ENCODE assay signal across 23 cellular contexts in the genomic region with DNA sequence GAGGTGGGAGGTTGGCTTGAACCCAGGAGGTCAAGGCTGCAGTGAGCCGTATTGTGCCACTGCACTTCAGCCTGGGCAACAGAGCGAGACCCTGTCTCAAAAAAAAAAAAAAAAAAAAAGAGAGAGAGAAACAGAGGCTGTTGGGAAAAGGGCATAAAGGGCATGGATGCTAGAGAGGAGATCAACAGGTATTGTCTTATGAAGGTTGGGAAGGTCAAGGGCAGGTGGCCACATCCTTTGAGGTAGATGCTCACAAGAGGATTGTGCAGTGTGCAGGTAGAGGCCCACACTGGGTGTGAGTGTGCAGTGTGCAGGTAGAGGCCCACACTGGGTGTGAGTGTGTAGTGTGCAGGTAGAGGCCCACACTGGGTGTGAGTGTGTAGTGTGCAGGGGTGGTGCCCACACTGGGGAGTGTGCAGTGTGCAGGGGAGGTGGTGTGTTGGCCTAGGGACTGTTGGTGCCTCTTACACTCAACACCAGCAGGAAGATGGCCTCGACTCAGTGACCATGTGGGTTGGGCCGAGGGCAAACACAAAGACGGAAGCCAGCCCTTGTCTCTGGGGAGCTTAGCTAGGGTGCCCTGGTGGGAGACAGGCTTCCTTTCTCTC.
"Had no signal": no experiment of that assay in that cellular context is flagged by ENCODE, and none has a peak within 500 bp of the region (broad histone marks: within the 10 kb centered on the region; RNA-seq: fewer than 3 reads in every experiment).

No MANE protein-coding gene starts in this region.

- H3K4me1 ChIP-seq: suprapubic skin, upper lobe of right lung, vagina had no signal

- H3K4me3 ChIP-seq: dorsolateral prefrontal cortex, gastrocnemius medialis, lung, mucosa of descending colon, prostate gland, right atrium auricular region, smooth muscle cell, suprapubic skin, transverse colon, upper lobe of right lung, vagina had no signal

- H3K27me3 ChIP-seq: gastrocnemius medialis, right atrium auricular region, vagina had no signal

- DNase-seq: dorsolateral prefrontal cortex; effector CD4-positive, alpha-beta T cell; gastrocnemius medialis; head of caudate nucleus; mucosa of descending colon; naive B cell; nucleus accumbens; stimulated activated CD4-positive, alpha-beta T cell treated with anti-CD3 and anti-CD28 coated beads, Interleukin-12 subunit alpha, Interleukin-12 subunit beta, amount 100 ng/mL, for 4 hours; stimulated activated CD4-positive, alpha-beta T cell treated with anti-CD3 and anti-CD28 coated beads, Interleukin-1b, Interleukin-23, amount 100 ng/mL, for 48 hours; stimulated activated CD4-positive, alpha-beta T cell treated with anti-CD3 and anti-CD28 coated beads, Interleukin-4, amount 100 ng/mL, for 1 hour; stimulated activated CD8-positive, alpha-beta memory T cell treated with anti-CD3 and anti-CD28 coated beads, Interleukin-4, amount 100 ng/mL, for 48 hours; stimulated activated naive CD4-positive, alpha-beta T cell; stimulated activated naive CD8-positive, alpha-beta T cell treated with anti-CD3 and anti-CD28 coated beads, Interleukin-15, amount 100 ng/mL, for 72 hours; transverse colon; upper lobe of right lung had no signal

- FAIRE-seq: keratinocyte had no signal

- H3K9me3 ChIP-seq: gastrocnemius medialis, mucosa of descending colon, prostate gland, right atrium auricular region, suprapubic skin, transverse colon, upper lobe of right lung, vagina had no signal

- H3K27ac ChIP-seq: gastrocnemius medialis, prostate gland, suprapubic skin, transverse colon, upper lobe of right lung, vagina had no signal

- H3K36me3 ChIP-seq: gastrocnemius medialis, prostate gland, right atrium auricular region, suprapubic skin, transverse colon, upper lobe of right lung, vagina had no signal

- ATAC-seq: gastrocnemius medialis; mucosa of descending colon; sciatic nerve; stimulated activated naive CD8-positive, alpha-beta T cell treated with anti-CD3 and anti-CD28 coated beads, Interleukin-15, amount 100 ng/mL, for 72 hours; upper lobe of right lung had no signal

- H3K4me2 ChIP-seq: smooth muscle cell had no signal
